In genomic region chr14:71582705-71583104, GRCh38 we compare ENCODE assay signal across 21 cellular contexts.
DNase-seq lines count a peak whose midpoint lies in the region; ATAC-seq and TF ChIP-seq lines count a peak whose summit lies in the region.
"Had no signal": no experiment of that assay in that cellular context is flagged by ENCODE, and none has a peak within 500 bp of the region (broad histone marks: within the 10 kb centered on the region; RNA-seq: fewer than 3 reads in every experiment).

No MANE protein-coding gene starts in this region.

- H3K27me3 Mint-ChIP-seq in MCF 10A (ENCODE audit: insufficient read depth, unreplicated experiment), result no peaks in the 10 kb centered on the region

- H3K4me1 ChIP-seq in IMR-90 (ENCODE audit: control insufficient read depth, insufficient read depth, low read length) (peaks cover 10% of the 10 kb centered on the region), prostate gland (replicated peaks) (no peaks in the 10 kb centered on the region)

- H3K9me1 ChIP-seq in IMR-90 (ENCODE audit: insufficient read depth, low read length), result peaks cover 10% of the 10 kb centered on the region

- ATAC-seq in IMR-90 (ENCODE audit: low read depth) (peak; percentile 73), GM21390 (IDR thresholded peaks at IDR 0.05; ENCODE audit: unreplicated experiment) (no peak), HG03025 (IDR thresholded peaks at IDR 0.05; ENCODE audit: low FRiP score, unreplicated experiment) (no peak)
- ATAC-seq: A549; Panc1; stimulated activated naive CD8-positive, alpha-beta T cell treated with anti-CD3 and anti-CD28 coated beads, Interleukin-15, Interleukin-2, amounts not matched to agents 100 U/mL and 50 U/mL, for 24 hours had no signal

- no peak overlapping the region for H3K27ac Mint-ChIP-seq in MCF 10A (ENCODE audit: low read depth, unreplicated experiment)

- no peaks in the 10 kb centered on the region for H3K9me3 Mint-ChIP-seq in MCF 10A (ENCODE audit: unreplicated experiment)

- no peak overlapping the region for H2AK9ac ChIP-seq in IMR-90 (replicated peaks; ENCODE audit: low read depth, low read length, poor library complexity)

- peaks cover 28 to 59% of the 10 kb centered on the region in 2 experiments for H3K79me1 ChIP-seq in IMR-90 (ENCODE audit: low read depth in 1 of 2, low read length in 2 of 2)

- TF ChIP-seq CTCF in AG04450 (IDR thresholded peaks at IDR 0.05; ENCODE audit: low read depth, low read length), result no peak
- TF ChIP-seq CTCF in IMR-90 (conservative IDR thresholded peaks at IDR 0.05; ENCODE audit: low read depth, low read length), result no peak
- no peak for TF ChIP-seq CTCF in cardiac fibroblast (IDR thresholded peaks at IDR 0.05; ENCODE audit: low read depth, low read length)
- TF ChIP-seq CTCF in prostate gland (IDR thresholded peaks at IDR 0.05), result no peak
- no peak for TF ChIP-seq CTCF in MCF 10A (IDR thresholded peaks at IDR 0.05; ENCODE audit: unreplicated experiment)

- peak overlapping the region; percentile 59; the same call in 1 of the 2 replicates for H3K56ac ChIP-seq in IMR-90 (ENCODE audit: extremely low read depth, insufficient read depth, low read length)

- H3K36me3 Mint-ChIP-seq in MCF 10A (ENCODE audit: insufficient read depth, unreplicated experiment), result peaks cover 6% of the 10 kb centered on the region

- H2AK5ac ChIP-seq in IMR-90 (ENCODE audit: low read depth, low read length), result no peak overlapping the region

- no peak overlapping the region for H2BK15ac ChIP-seq in IMR-90 (ENCODE audit: low read depth, low read length)

- dilution Hi-C loops in IMR-90 (cut with HindIII; ENCODE audit: low sequenced_read_pairs, unreplicated experiment), result no loop called here

- WGBS in IMR-90 (ENCODE audit: extremely low coverage in 2 of 2, insufficient read length in 1 of 2), 2 experiments, result no CpG with 5 or more reads among the region's 1 CpG
- WGBS in prostate gland, result 87% methylated on average over 1 of the region's 1 CpG

- peak overlapping the region; percentile 12; the same call in 1 of the 2 replicates for H3K9ac ChIP-seq in IMR-90 (ENCODE audit: low read depth, low read length)

- H3K36me3 ChIP-seq in IMR-90 (ENCODE audit: control insufficient read depth, insufficient read depth, low read length) (no peaks in the 10 kb centered on the region), prostate gland (no peaks in the 10 kb centered on the region)
- H3K36me3 ChIP-seq: vagina had no signal

- peak overlapping the region; percentile 80; the same call in 1 of the 2 replicates for H3K4ac ChIP-seq in IMR-90 (ENCODE audit: low read depth, low read length)

- CTCF ChIA-PET in AG04450 (lab: Charles Lee) (interaction anchor here (1.0 kb wide), 1 partner anchor 170 kb away, joined by 3 read pairs; no protein-coding TSS in a partner anchor), IMR-90 (lab: Yijun Ruan, JAX) (interaction anchor here (0.6 to 1.0 kb wide), 2 partner anchors 81 to 138 kb away, joined by 3 to 4 read pairs; no protein-coding TSS in a partner anchor), MCF 10A (lab: Yijun Ruan, JAX) (interaction anchor here (1.1 to 1.2 kb wide), 2 partner anchors 8 to 10 kb away, joined by 3 to 4 read pairs; no protein-coding TSS in a partner anchor)

- H2AFZ ChIP-seq in IMR-90 (replicated peaks; ENCODE audit: low read length, poor library complexity), result no peak overlapping the region

- H4K5ac ChIP-seq in IMR-90 (ENCODE audit: low read depth, low read length), result no peak overlapping the region

- intact Hi-C loops in IMR-90 (cut with micrococcal nuclease) (loop anchor here (10.0 kb wide), 1 partner anchor 448 kb away; no protein-coding TSS in a partner anchor), prostate gland (cut with DNase I) (loop anchor here (10.0 kb wide), 1 partner anchor 258 kb away; the partner anchor contains the start of gene SIPA1L1), MCF 10A (cut with micrococcal nuclease) (no loop called here)

- in situ Hi-C loops in IMR-90 (cut with MboI; ENCODE audit: low sequenced_read_pairs), result no loop called here

- no peaks in the 10 kb centered on the region; the same call in 1 of the 2 replicates for H4K20me1 ChIP-seq in IMR-90 (ENCODE audit: insufficient read depth, low read length)

- H3K27me3 ChIP-seq in AG04450 (ENCODE audit: control insufficient read depth, insufficient read depth, low read length), result no peaks in the 10 kb centered on the region
- no peaks in the 10 kb centered on the region for H3K27me3 ChIP-seq in IMR-90 (ENCODE audit: control insufficient read depth, insufficient read depth, low read length)
- H3K27me3 ChIP-seq in prostate gland (replicated peaks; ENCODE audit: insufficient read depth), result no peaks in the 10 kb centered on the region
- H3K27me3 ChIP-seq: vagina had no signal

- peak overlapping the region; percentile 85; the same call in 1 of the 2 replicates for H2BK20ac ChIP-seq in IMR-90 (ENCODE audit: low read depth, low read length)

- no peak overlapping the region for H3K4me3 Mint-ChIP-seq in MCF 10A (ENCODE audit: unreplicated experiment)

- DNase-seq in AG04450 (ENCODE audit: low read depth, low spot score), result peak; percentile 51
- DNase-seq in IMR-90, result peak; percentile 86
- peak; percentile 39 to 90 for DNase-seq in cardiac fibroblast (ENCODE audit: low read depth in 2 of 2)
- DNase-seq in kidney tubule cell (ENCODE audit: low spot score), result peak; percentile 40
- no peak for DNase-seq in prostate gland (ENCODE audit: low spot score)
- no peak for DNase-seq in MCF 10A (ENCODE audit: unreplicated experiment)
- DNase-seq: activated CD8-positive, alpha-beta memory T cell treated with anti-CD3 and anti-CD28 coated beads, Interleukin-2, amount 50 U/mL, for 48 hours; activated naive CD4-positive, alpha-beta T cell treated with Interleukin-2 at 50 U/mL for 16 hours; Calu3; central memory CD4-positive, alpha-beta T cell; H7; NCI-H1694 treated with DMSO at 0.1 percent for 48 hours; NCI-H526; stimulated activated naive CD8-positive, alpha-beta T cell treated with anti-CD3 and anti-CD28 coated beads, Interleukin-15, Interleukin-2, amounts not matched to agents 100 U/mL and 50 U/mL, for 24 hours; T-helper 1 cell had no signal

- peak overlapping the region; percentile 85 for H3K27ac ChIP-seq in AG04450 (ENCODE audit: low read depth, low read length)
- H3K27ac ChIP-seq in IMR-90 (ENCODE audit: insufficient read depth, low read length), result peak overlapping the region; percentile 77; the same call in 1 of the 2 replicates
- no peak overlapping the region for H3K27ac ChIP-seq in prostate gland
- H3K27ac ChIP-seq: A549, vagina had no signal

- TF ChIP-seq POLR2A in IMR-90 (IDR thresholded peaks at IDR 0.05; ENCODE audit: low read depth, low read length), result no peak
- TF ChIP-seq POLR2A in prostate gland (IDR thresholded peaks at IDR 0.05), result no peak

- BruUV-seq in IMR-90 (replicated peaks; lab: Mats Ljungman, UMichigan) (no TSS peak), MCF 10A (replicated peaks; lab: Mats Ljungman, UMichigan) (no TSS peak)

- H4K8ac ChIP-seq in IMR-90 (ENCODE audit: low read depth in 2 of 2, low read length in 2 of 2), result peak overlapping the region; percentile 69 to 88; a peak in 2 of 4 replicates

- H3K4me2 ChIP-seq in IMR-90 (ENCODE audit: low read depth, low read length), result peak overlapping the region; percentile 61; the same call in 1 of the 2 replicates
- H3K4me2 ChIP-seq: A549 had no signal

- peak overlapping the region; percentile 95 for H2BK120ac ChIP-seq in IMR-90 (ENCODE audit: low read depth, low read length)

- no peak for TF ChIP-seq RAD21 in IMR-90 (IDR thresholded peaks at IDR 0.05; ENCODE audit: low read length)

- H3K18ac ChIP-seq in IMR-90 (ENCODE audit: low read depth, low read length), result no peak overlapping the region

- H3K9me3 ChIP-seq in AG04450 (ENCODE audit: control insufficient read depth, insufficient read depth, low read length) (no peaks in the 10 kb centered on the region), IMR-90 (ENCODE audit: control insufficient read depth, insufficient read depth, low read length) (no peaks in the 10 kb centered on the region), prostate gland (no peaks in the 10 kb centered on the region)
- H3K9me3 ChIP-seq: A549, vagina had no signal

- H3K23ac ChIP-seq in IMR-90 (ENCODE audit: low read depth, low read length), result no peak overlapping the region

- no peak overlapping the region for H3K14ac ChIP-seq in IMR-90 (replicated peaks; ENCODE audit: low read depth, low read length)

- H4K91ac ChIP-seq in IMR-90 (ENCODE audit: insufficient read depth, low read depth, low read length), result no peak overlapping the region

- H3K4me1 Mint-ChIP-seq in MCF 10A (ENCODE audit: insufficient read depth, unreplicated experiment), result peaks cover 12% of the 10 kb centered on the region

- H3K4me3 ChIP-seq in AG04450 (ENCODE audit: low read depth, low read length) (no peak overlapping the region; the same call in 1 of the 2 replicates), IMR-90 (ENCODE audit: insufficient read depth, low read depth, low read length) (no peak overlapping the region), cardiac fibroblast (replicated peaks in 1 of 2; ENCODE audit: low read depth in 2 of 2, low read length in 2 of 2) (no peak overlapping the region), prostate gland (no peak overlapping the region)
- H3K4me3 ChIP-seq: A549, skin epidermis, vagina had no signal

- peak overlapping the region; percentile 96 for H2BK5ac ChIP-seq in IMR-90 (ENCODE audit: low read depth, low read length, poor library complexity, severe bottlenecking)

- POLR2A ChIA-PET in AG04450 (lab: Yijun Ruan, JAX), result no interaction called here
- POLR2A ChIA-PET in IMR-90 (lab: Charles Lee; ENCODE audit: unreplicated experiment), result no interaction called here
- POLR2A ChIA-PET in MCF 10A (lab: Yijun Ruan, JAX), result interaction anchor here (0.6 to 0.8 kb wide), 2 partner anchors 26 to 170 kb away, joined by 3 to 6 read pairs; no protein-coding TSS in a partner anchor

TF ChIP-seq in IMR-90, 13 proteins besides CTCF, POLR2A, EP300 and RAD21:
- no peak for TF ChIP-seq RFX5 (IDR thresholded peaks at IDR 0.05; ENCODE audit: low read depth, low read length)
- 0 out of 2 replicates have a peak, but pooled peaks have one; percentile 11 for TF ChIP-seq FOS (IDR thresholded peaks at IDR 0.05; ENCODE audit: low read depth, low read length)
- peak; percentile 63 for TF ChIP-seq CEBPB (IDR thresholded peaks at IDR 0.05; ENCODE audit: low read depth, low read length)
- peak; percentile 23; the same call in 1 of the 2 replicates for TF ChIP-seq NFE2L2 (IDR thresholded peaks at IDR 0.05; ENCODE audit: low read depth, low read length)
- TF ChIP-seq RCOR1 (IDR thresholded peaks at IDR 0.05; ENCODE audit: insufficient replicate concordance, low read length), result no peak
- peak; percentile 65 for TF ChIP-seq MAFK (IDR thresholded peaks at IDR 0.05; ENCODE audit: low read depth, low read length)

Comparison
In these comparisons a context has a peak if more than half of its experiments do, and no peak if none do; other contexts are left out.
1. DNase-seq: peak in AG04450 (single experiment), IMR-90 (single experiment), cardiac fibroblast (2 of 2) and kidney tubule cell (single experiment); none in prostate gland (single experiment) and MCF 10A (single experiment).
2. H3K27ac ChIP-seq: peak in AG04450 (single experiment) and IMR-90 (single experiment); none in prostate gland (0 of 2).